In the genomic region with DNA sequence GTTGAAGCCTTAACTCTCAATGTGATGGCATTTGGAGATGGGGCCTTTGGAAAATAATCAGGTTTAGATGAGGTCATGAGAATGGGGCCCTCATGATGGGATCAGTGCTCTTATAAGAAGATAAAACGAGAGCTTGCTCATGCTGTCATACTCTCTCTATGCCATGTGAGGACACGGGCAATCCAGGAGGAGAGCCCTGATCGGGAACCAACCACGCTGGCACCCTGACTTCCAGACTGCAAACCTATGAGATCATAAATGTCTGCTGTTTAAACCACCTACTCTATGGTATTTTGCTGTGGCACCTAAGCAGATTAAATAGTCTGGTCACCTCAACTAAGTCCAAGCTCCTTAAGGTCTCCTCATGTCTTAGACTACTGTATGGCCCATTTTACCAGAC, we compare ENCODE assay signal across 21 cellular contexts. TPM values are rescaled to one million over a fixed set of nuclear protein-coding genes. Genes with fewer than 3 reads are reported as not detected.
DNase-seq lines count a peak whose midpoint lies in the region; ATAC-seq and TF ChIP-seq lines count a peak whose summit lies in the region.
"Had no signal": no experiment of that assay in that cellular context is flagged by ENCODE, and none has a peak within 500 bp of the region (broad histone marks: within the 10 kb centered on the region; RNA-seq: fewer than 3 reads in every experiment).

No MANE protein-coding gene starts in this region.

- CTCF ChIA-PET in activated CD8-positive, alpha-beta memory T cell treated with anti-CD3 and anti-CD28 coated beads, Interleukin-2, amount 10 ng/mL, durations not matched to agents 7 days and 5 days (lab: Charles Lee): interaction anchor here (3.6 kb wide), 1 partner anchor 10 kb away, joined by 14 read pairs; the partner anchor contains the start of gene HMGCS1

- H3K36me3 ChIP-seq in Loucy (ENCODE audit: insufficient read depth, low read length): peaks cover 55% of the 10 kb centered on the region
- peaks cover 0 to 7% of the 10 kb centered on the region in 2 donors for H3K36me3 ChIP-seq in ascending aorta

- intact Hi-C loops in ascending aorta (cut with DNase I): no loop called here

- H3K4me1 ChIP-seq in Loucy (ENCODE audit: insufficient read depth, low read length, poor library complexity, severe bottlenecking) (peaks cover 70% of the 10 kb centered on the region), ascending aorta (peaks cover 0 to 11% of the 10 kb centered on the region in 2 donors)

- no peaks in the 10 kb centered on the region for H3K9me3 Mint-ChIP-seq in activated CD8-positive, alpha-beta memory T cell treated with anti-CD3 and anti-CD28 coated beads, Interleukin-2, amount 10 ng/mL, durations not matched to agents 7 days and 5 days (ENCODE audit: low read depth)
- H3K9me3 Mint-ChIP-seq in activated naive CD8-positive, alpha-beta T cell treated with anti-CD3 and anti-CD28 coated beads, Interleukin-2, amount 50 U/mL, for 24 hours: no peaks in the 10 kb centered on the region
- no peaks in the 10 kb centered on the region for H3K9me3 Mint-ChIP-seq in neural crest cell
- H3K9me3 Mint-ChIP-seq: central memory CD8-positive, alpha-beta T cell had no signal

- no peak for TF ChIP-seq CTCF in Loucy (conservative IDR thresholded peaks at IDR 0.05; ENCODE audit: low read length)
- TF ChIP-seq CTCF in neural crest cell (conservative IDR thresholded peaks at IDR 0.05): no peak
- no peak for TF ChIP-seq CTCF in ascending aorta (IDR thresholded peaks at IDR 0.05)

- H2AFZ ChIP-seq in Loucy (ENCODE audit: low read length): no peak overlapping the region

- peaks cover 47% of the 10 kb centered on the region for H3K36me3 Mint-ChIP-seq in activated CD8-positive, alpha-beta memory T cell treated with anti-CD3 and anti-CD28 coated beads, Interleukin-2, amount 10 ng/mL, durations not matched to agents 7 days and 5 days
- peaks cover 61% of the 10 kb centered on the region for H3K36me3 Mint-ChIP-seq in activated naive CD8-positive, alpha-beta T cell treated with anti-CD3 and anti-CD28 coated beads, Interleukin-2, amount 50 U/mL, for 24 hours (ENCODE audit: low read depth)
- peaks cover 10% of the 10 kb centered on the region for H3K36me3 Mint-ChIP-seq in neural crest cell (ENCODE audit: low read depth)

- H3K27me3 ChIP-seq in Loucy (ENCODE audit: insufficient read depth, low read length, poor library complexity, severe bottlenecking): no peaks in the 10 kb centered on the region
- H3K27me3 ChIP-seq in ascending aorta: no peaks in the 10 kb centered on the region
- H3K27me3 ChIP-seq: pancreas had no signal

- ATAC-seq in activated CD8-positive, alpha-beta memory T cell treated with anti-CD3 and anti-CD28 coated beads, Interleukin-2, amount 10 ng/mL, durations not matched to agents 7 days and 5 days: no peak
- ATAC-seq in activated naive CD8-positive, alpha-beta T cell treated with anti-CD3 and anti-CD28 coated beads, Interleukin-2, amount 50 U/mL, for 24 hours: peak; percentile 15
- ATAC-seq: pancreas, sciatic nerve had no signal

- H3K9ac ChIP-seq in Loucy (ENCODE audit: low read depth, low read length, poor library complexity, severe bottlenecking): peak overlapping the region; percentile 44

- H3K4me3 ChIP-seq in Loucy (ENCODE audit: low read length, poor library complexity, severe bottlenecking) (peak overlapping the region; percentile 88), ascending aorta (no peak overlapping the region)
- H3K4me3 ChIP-seq: pancreas, thoracic aorta had no signal

- no peak for DNase-seq in activated CD8-positive, alpha-beta memory T cell treated with anti-CD3 and anti-CD28 coated beads, Interleukin-2, amount 10 ng/mL, durations not matched to agents 7 days and 5 days
- DNase-seq in activated CD8-positive, alpha-beta memory T cell treated with anti-CD3 and anti-CD28 coated beads, Interleukin-2, amount 50 U/mL, for 48 hours: no peak
- DNase-seq in activated naive CD8-positive, alpha-beta T cell treated with anti-CD3 and anti-CD28 coated beads, Interleukin-2, amount 50 U/mL, for 24 hours: no peak
- no peak for DNase-seq in neural crest cell (ENCODE audit: low read depth, low spot score)
- no peak for DNase-seq in ascending aorta (ENCODE audit: low spot score in 2 of 2)
- no peak for DNase-seq in DMS114 treated with DMSO at 0.1 percent for 48 hours (lab: John Stamatoyannopoulos, UW; ENCODE audit: unreplicated experiment)
- no peak for DNase-seq in NCI-H1694 treated with DMSO at 0.1 percent for 48 hours (lab: John Stamatoyannopoulos, UW)
- DNase-seq: ACHN; activated CD8-positive, alpha-beta memory T cell treated with anti-CD3 and anti-CD28 coated beads for 24 hours; activated effector memory CD4-positive, alpha-beta T cell treated with Interleukin-2 at 50 U/mL for 16 hours; anterior cingulate cortex; mammary epithelial cell; NCI-H1417; NCI-H526 treated with DMSO at 0.1 percent for 48 hours; pancreas; SW 1271 had no signal

- peaks cover 99% of the 10 kb centered on the region for H3K79me2 ChIP-seq in Loucy (ENCODE audit: insufficient read depth, low read length)

- no peak overlapping the region for H3K4me3 Mint-ChIP-seq in activated CD8-positive, alpha-beta memory T cell treated with anti-CD3 and anti-CD28 coated beads, Interleukin-2, amount 10 ng/mL, durations not matched to agents 7 days and 5 days
- no peak overlapping the region for H3K4me3 Mint-ChIP-seq in activated naive CD8-positive, alpha-beta T cell treated with anti-CD3 and anti-CD28 coated beads, Interleukin-2, amount 50 U/mL, for 24 hours
- H3K4me3 Mint-ChIP-seq in neural crest cell: peak overlapping the region; percentile 63
- H3K4me3 Mint-ChIP-seq: central memory CD8-positive, alpha-beta T cell had no signal

- no peaks in the 10 kb centered on the region for H3K9me3 ChIP-seq in Loucy (ENCODE audit: insufficient read depth, low read depth, low read length)
- H3K9me3 ChIP-seq in ascending aorta: no peaks in the 10 kb centered on the region
- H3K9me3 ChIP-seq: pancreas, thoracic aorta had no signal

- H4K20me1 ChIP-seq in Loucy (ENCODE audit: insufficient read depth, low read length, poor library complexity, severe bottlenecking): peaks cover 93% of the 10 kb centered on the region

- H3K4me2 ChIP-seq in Loucy (ENCODE audit: low read depth, low read length, poor library complexity, severe bottlenecking): peak overlapping the region; percentile 98

- H3K27ac ChIP-seq in ascending aorta: no peak overlapping the region
- H3K27ac ChIP-seq: C4-2B, pancreas, thoracic aorta had no signal

- H3K9me2 ChIP-seq in Loucy (replicated peaks; ENCODE audit: low read depth, low read length): no peaks in the 10 kb centered on the region

- H3K27ac Mint-ChIP-seq in activated CD8-positive, alpha-beta memory T cell treated with anti-CD3 and anti-CD28 coated beads, Interleukin-2, amount 10 ng/mL, durations not matched to agents 7 days and 5 days: peak overlapping the region; percentile 76
- peak overlapping the region; percentile 84 for H3K27ac Mint-ChIP-seq in activated naive CD8-positive, alpha-beta T cell treated with anti-CD3 and anti-CD28 coated beads, Interleukin-2, amount 50 U/mL, for 24 hours
- H3K27ac Mint-ChIP-seq in neural crest cell (ENCODE audit: unreplicated experiment): no peak overlapping the region

- H3F3A ChIP-seq in Loucy (ENCODE audit: low read depth): peaks cover 11% of the 10 kb centered on the region; the same call in 1 of the 2 replicates

- H3K27me3 Mint-ChIP-seq in activated CD8-positive, alpha-beta memory T cell treated with anti-CD3 and anti-CD28 coated beads, Interleukin-2, amount 10 ng/mL, durations not matched to agents 7 days and 5 days: no peaks in the 10 kb centered on the region
- H3K27me3 Mint-ChIP-seq in activated naive CD8-positive, alpha-beta T cell treated with anti-CD3 and anti-CD28 coated beads, Interleukin-2, amount 50 U/mL, for 24 hours: no peaks in the 10 kb centered on the region
- H3K27me3 Mint-ChIP-seq in neural crest cell (ENCODE audit: low read depth): no peaks in the 10 kb centered on the region
- H3K27me3 Mint-ChIP-seq: central memory CD8-positive, alpha-beta T cell had no signal

- H3K4me1 Mint-ChIP-seq in activated CD8-positive, alpha-beta memory T cell treated with anti-CD3 and anti-CD28 coated beads, Interleukin-2, amount 10 ng/mL, durations not matched to agents 7 days and 5 days: peaks cover 58% of the 10 kb centered on the region
- H3K4me1 Mint-ChIP-seq in activated naive CD8-positive, alpha-beta T cell treated with anti-CD3 and anti-CD28 coated beads, Interleukin-2, amount 50 U/mL, for 24 hours: peaks cover 62% of the 10 kb centered on the region
- peaks cover 77% of the 10 kb centered on the region for H3K4me1 Mint-ChIP-seq in neural crest cell

RNA-seq across cellular contexts. Expression of gene HMGCS1, which starts 10.0 kb away (rescaled TPM):
- total RNA-seq in activated CD8-positive, alpha-beta memory T cell treated with anti-CD3 and anti-CD28 coated beads, Interleukin-2, amount 10 ng/mL, durations not matched to agents 7 days and 5 days: 100 to 1,000 TPM in 1 of 2 experiments, 10 to 100 TPM in 1; 91.4 to 121 TPM
- total RNA-seq in neural crest cell (518 and 529 TPM in 2 replicates), ascending aorta (36.5 TPM)
